Comparison of ENCODE assay signal across 19 cellular contexts in genomic region chr6:90249044-90249443, GRCh38. TPM values are rescaled to one million over a fixed set of nuclear protein-coding genes. Genes with fewer than 3 reads are reported as not detected.
A peak's percentile ranks its signal among the peaks of the same experiment; 100 is the strongest.
DNase-seq lines count a peak whose midpoint lies in the region; ATAC-seq, FAIRE-seq and TF ChIP-seq lines count a peak whose summit lies in the region.
"Had no signal": no experiment of that assay in that cellular context is flagged by ENCODE, and none has a peak within 500 bp of the region (broad histone marks: within the 10 kb centered on the region; RNA-seq: fewer than 3 reads in every experiment).

No MANE protein-coding gene starts in this region.

- H3K27ac ChIP-seq in CD4-positive, alpha-beta T cell (ENCODE audit: low read depth, low read length), result no peak overlapping the region
- H3K27ac ChIP-seq in foreskin keratinocyte, result peak overlapping the region; percentile 75
- H3K27ac ChIP-seq: ascending aorta, coronary artery, HL-60, ovary, tibial artery had no signal

- H3K4me1 ChIP-seq in foreskin keratinocyte, result peaks cover 29% of the 10 kb centered on the region
- H3K4me1 ChIP-seq in mucosa of descending colon (ENCODE audit: low read depth), result no peaks in the 10 kb centered on the region
- H3K4me1 ChIP-seq: tibial artery had no signal

- H3K4me3 ChIP-seq in GM12865 (ENCODE audit: low read depth, low read length) (no peak overlapping the region), mucosa of descending colon (no peak overlapping the region)
- H3K4me3 ChIP-seq: ascending aorta, coronary artery, ovary, tibial artery had no signal

- DNase-seq in CD4-positive, alpha-beta T cell, result no peak
- DNase-seq in GM12865 (ENCODE audit: low read depth) (peak; percentile 5), activated B cell treated with CpG ODN at 0.5 μM for 24 hours (no peak), foreskin keratinocyte (peak; percentile 51 to 82), H54 (ENCODE audit: insufficient read length, low spot score) (no peak), retina (no peak), mucosa of descending colon (no peak), T1000 (lab: John Stamatoyannopoulos, UW) (no peak)
- DNase-seq: DMS53, glutamatergic neuron, islet precursor cell, Kasumi-1, NCI-H510A, OCI-M1, ovary, tibial artery had no signal

- ATAC-seq in CD4-positive, alpha-beta T cell (ENCODE audit: poor library complexity), result peak; percentile 56
- ATAC-seq in activated B cell treated with CpG ODN at 0.5 μM for 24 hours (ENCODE audit: low read depth) (no peak), foreskin keratinocyte (peak; percentile 82), mucosa of descending colon (no peak)

- CTCF ChIA-PET in CD4-positive, alpha-beta T cell (lab: Charles Lee), result interaction anchor here (0.6 to 1.1 kb wide), 2 partner anchors 26 to 428 kb away, joined by 3 to 4 read pairs; no protein-coding TSS in a partner anchor
- CTCF ChIA-PET in activated B cell treated with CpG ODN at 0.5 μM for 24 hours (lab: Charles Lee), result interaction anchor here (1.1 kb wide), 1 partner anchor 14 kb away, joined by 3 read pairs; no protein-coding TSS in a partner anchor

- peaks cover 81% of the 10 kb centered on the region for H3K36me3 Mint-ChIP-seq in CD4-positive, alpha-beta T cell (ENCODE audit: low read depth)
- H3K36me3 Mint-ChIP-seq in activated B cell treated with CpG ODN at 0.5 μM for 24 hours (ENCODE audit: low read depth), result peaks cover 52% of the 10 kb centered on the region

- no peaks in the 10 kb centered on the region for H3K9me3 ChIP-seq in CD4-positive, alpha-beta T cell (ENCODE audit: control insufficient read depth, low read length)
- no peaks in the 10 kb centered on the region for H3K9me3 ChIP-seq in mucosa of descending colon
- H3K9me3 ChIP-seq: ascending aorta, ovary, tibial artery had no signal

- H3K36me3 ChIP-seq in mucosa of descending colon (ENCODE audit: low read depth), result no peaks in the 10 kb centered on the region
- H3K36me3 ChIP-seq: ascending aorta, ovary had no signal

- FAIRE-seq in H54 (lab: Jason Lieb, UNC), result no peak

- no peaks in the 10 kb centered on the region for H3K27me3 ChIP-seq in CD4-positive, alpha-beta T cell (ENCODE audit: control insufficient read depth, insufficient read depth, low read length)
- no peaks in the 10 kb centered on the region for H3K27me3 ChIP-seq in foreskin keratinocyte
- H3K27me3 ChIP-seq: ascending aorta, ovary, tibial artery had no signal

- H3K9me3 Mint-ChIP-seq in CD4-positive, alpha-beta T cell, result no peaks in the 10 kb centered on the region
- no peaks in the 10 kb centered on the region for H3K9me3 Mint-ChIP-seq in activated B cell treated with CpG ODN at 0.5 μM for 24 hours

- H3K27me3 Mint-ChIP-seq in CD4-positive, alpha-beta T cell, result no peaks in the 10 kb centered on the region
- no peaks in the 10 kb centered on the region for H3K27me3 Mint-ChIP-seq in activated B cell treated with CpG ODN at 0.5 μM for 24 hours

- TF ChIP-seq CTCF in CD4-positive, alpha-beta T cell (IDR thresholded peaks at IDR 0.05), result no peak
- no peak for TF ChIP-seq CTCF in GM12865 (IDR thresholded peaks at IDR 0.05; ENCODE audit: insufficient read depth, low read depth, low read length, missing control alignments)
- no peak for TF ChIP-seq CTCF in activated B cell treated with CpG ODN at 0.5 μM for 24 hours (IDR thresholded peaks at IDR 0.05)
- no peak for TF ChIP-seq CTCF in foreskin keratinocyte (conservative IDR thresholded peaks at IDR 0.05)
- TF ChIP-seq CTCF in mucosa of descending colon (IDR thresholded peaks at IDR 0.05), result no peak

- H3K4me1 Mint-ChIP-seq in CD4-positive, alpha-beta T cell (ENCODE audit: low read depth), result peaks cover 72% of the 10 kb centered on the region
- peaks cover 55% of the 10 kb centered on the region for H3K4me1 Mint-ChIP-seq in activated B cell treated with CpG ODN at 0.5 μM for 24 hours

- no peak for TF ChIP-seq POLR2A in H54 (IDR thresholded peaks at IDR 0.05; ENCODE audit: low read depth, low read length)

- peak overlapping the region; percentile 84 for H3K27ac Mint-ChIP-seq in CD4-positive, alpha-beta T cell
- H3K27ac Mint-ChIP-seq in activated B cell treated with CpG ODN at 0.5 μM for 24 hours, result peak overlapping the region; percentile 81

- POLR2A ChIA-PET in CD4-positive, alpha-beta T cell (lab: Charles Lee), result no interaction called here
- POLR2A ChIA-PET in activated B cell treated with CpG ODN at 0.5 μM for 24 hours (lab: Charles Lee), result interaction anchor here (0.6 to 1.7 kb wide), 3 partner anchors 25 to 47 kb away, joined by 4 to 9 read pairs (median 6); no protein-coding TSS in a partner anchor

- no peak overlapping the region for H3K4me3 Mint-ChIP-seq in CD4-positive, alpha-beta T cell
- no peak overlapping the region for H3K4me3 Mint-ChIP-seq in activated B cell treated with CpG ODN at 0.5 μM for 24 hours

- intact Hi-C loops in CD4-positive, alpha-beta T cell (cut with DNase I, micrococcal nuclease), result loop anchor here (2.0 to 5.0 kb wide), 2 partner anchors 16 to 33 kb away; no protein-coding TSS in a partner anchor
- intact Hi-C loops in activated B cell treated with CpG ODN at 0.5 μM for 24 hours (cut with micrococcal nuclease), result loop anchor here (2.0 kb wide), 1 partner anchor 14 kb away; no protein-coding TSS in a partner anchor
- intact Hi-C loops in mucosa of descending colon (cut with DNase I, micrococcal nuclease), result no loop called here

RNA-seq across cellular contexts. Expression of gene BACH2, which starts 47.6 kb away (rescaled TPM):
- 100 to 1,000 TPM; 157 to 170 TPM for total RNA-seq in CD4-positive, alpha-beta T cell
- total RNA-seq in activated B cell treated with CpG ODN at 0.5 μM for 24 hours (79.6 and 90.4 TPM in 2 replicates), foreskin keratinocyte (0.99 and 1.4 TPM in 2 replicates), mucosa of descending colon (1 to 10 TPM in 2 of 3 donors, under 1 TPM in 1; 0.96 to 1.6 (median 1.2) TPM)
- polyA plus RNA-seq in foreskin keratinocyte, result 0.17 and 0.27 TPM in 2 replicates

Comparison
In these comparisons a context has a peak if more than half of its experiments do, and no peak if none do; other contexts are left out.
1. ATAC-seq: peak in CD4-positive, alpha-beta T cell (single experiment) and foreskin keratinocyte (single experiment); none in activated B cell treated with CpG ODN at 0.5 μM for 24 hours (single experiment) and mucosa of descending colon (single experiment).
2. DNase-seq: peak in GM12865 (single experiment) and foreskin keratinocyte (2 of 2); none in CD4-positive, alpha-beta T cell (0 of 10), activated B cell treated with CpG ODN at 0.5 μM for 24 hours (single experiment), H54 (single experiment), retina (single experiment), mucosa of descending colon (0 of 3) and T1000 (single experiment).
3. RNA of gene BACH2, which starts 47.6 kb away (total RNA-seq): 157 to 170 TPM in CD4-positive, alpha-beta T cell and 79.6 to 90.4 TPM in activated B cell treated with CpG ODN at 0.5 μM for 24 hours; 0.99 to 1.4 TPM in foreskin keratinocyte and 0.96 to 1.6 TPM in mucosa of descending colon; every median in the first group is over 10 times any median in the second.
4. intact Hi-C loops: an anchor here in CD4-positive, alpha-beta T cell (2.0 to 5.0 kb wide) and activated B cell treated with CpG ODN at 0.5 μM for 24 hours (2.0 kb wide); none called in mucosa of descending colon.